Comparison of ENCODE assay signal across 8 cellular contexts in the genomic region with DNA sequence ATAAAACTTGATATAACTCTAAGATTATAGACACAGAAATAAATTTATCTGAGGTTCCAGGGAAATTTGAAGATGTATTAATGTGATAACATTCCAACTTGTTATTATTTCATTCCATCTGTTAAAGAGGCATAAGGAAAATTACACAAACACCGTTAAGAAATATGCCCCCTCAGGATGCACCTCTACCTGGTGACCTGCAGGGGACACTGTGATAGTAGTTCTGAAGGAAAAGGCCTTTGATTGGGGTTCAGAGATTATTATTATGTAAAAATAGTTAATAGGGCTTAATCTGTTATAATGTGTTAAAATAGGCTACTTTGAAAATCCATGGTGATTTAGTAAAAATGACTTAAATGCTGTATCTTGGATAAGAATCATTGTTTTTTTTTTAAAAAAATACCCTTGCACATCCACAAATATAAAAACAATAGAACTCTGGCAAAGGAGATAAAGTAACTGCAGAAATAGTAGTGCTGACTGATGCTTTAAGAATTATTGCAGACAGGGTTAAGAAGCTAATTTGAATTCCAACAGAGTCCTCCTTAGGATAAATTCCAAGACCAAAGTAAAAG. TPM values are rescaled to one million over a fixed set of nuclear protein-coding genes. Genes with fewer than 3 reads are reported as not detected.
DNase-seq lines count a peak whose midpoint lies in the region; ATAC-seq and FAIRE-seq lines count a peak whose summit lies in the region.

No MANE protein-coding gene starts in this region.

- ATAC-seq in GM19455 (IDR thresholded peaks at IDR 0.05; ENCODE audit: unreplicated experiment) = peak; percentile 79
- ATAC-seq in left lobe of liver = peak; percentile 36

- no peaks in the 10 kb centered on the region for H3K9me3 ChIP-seq in MG63

- H3K4me3 ChIP-seq in MG63 = no peak overlapping the region

- peak; percentile 2 for DNase-seq in NCI-H345 (lab: John Stamatoyannopoulos, UW)
- DNase-seq in NCI-H345 treated with DMSO at 0.1 percent for 48 hours (lab: John Stamatoyannopoulos, UW; ENCODE audit: unreplicated experiment) = no peak
- peak; percentile 19 for DNase-seq in HTR-8/SVneo (ENCODE audit: insufficient read length, low spot score)
- DNase-seq in amniotic epithelial cell (ENCODE audit: low read depth) = peak; percentile 46
- DNase-seq in left lobe of liver (ENCODE audit: low spot score) = no peak
- no peak for DNase-seq in MG63
- no peak for DNase-seq in NCI-H1092 treated with DMSO at 0.1 percent for 48 hours (lab: John Stamatoyannopoulos, UW)

- FAIRE-seq in HTR-8/SVneo (lab: Jason Lieb, UNC) = no peak

- no peaks in the 10 kb centered on the region for H3K36me3 ChIP-seq in MG63

- no peaks in the 10 kb centered on the region for H3K27me3 ChIP-seq in MG63

RNA-seq across cellular contexts. Expression of a gene that starts 6.1 kb away (rescaled TPM):
- 1.8 TPM for total RNA-seq in left lobe of liver
- total RNA-seq in MG63 (2014; rRNA removed; shearing (Covaris generic); ENCODE audit: low replicate concordance) = 1.7 and 2.4 TPM in 2 replicates

RNA-seq across cellular contexts. Expression of a gene that starts 35.1 kb away (rescaled TPM):
- total RNA-seq in left lobe of liver = 26.8 TPM
- 20.9 and 26.7 TPM in 2 replicates for total RNA-seq in MG63 (2014; rRNA removed; shearing (Covaris generic); ENCODE audit: low replicate concordance)

RNA-seq across cellular contexts. Expression of a gene that starts 35.3 kb away (rescaled TPM):
- 6.7 TPM for total RNA-seq in left lobe of liver
- total RNA-seq in MG63 (2014; rRNA removed; shearing (Covaris generic); ENCODE audit: low replicate concordance) = 4.4 and 6.7 TPM in 2 replicates

RNA-seq across cellular contexts. Expression of a gene that starts 44.9 kb away (rescaled TPM):
- total RNA-seq in left lobe of liver = 9.0 TPM
- total RNA-seq in MG63 (2014; rRNA removed; shearing (Covaris generic); ENCODE audit: low replicate concordance) = 0.16 TPM in 1 of 2 replicates, not detected in the other

Comparison
In these comparisons a context has a peak if more than half of its experiments do, and no peak if none do; other contexts are left out.
1. DNase-seq: peak in NCI-H345 (single experiment), HTR-8/SVneo (single experiment) and amniotic epithelial cell (single experiment); none in NCI-H345 treated with DMSO at 0.1 percent for 48 hours (single experiment), left lobe of liver (single experiment), MG63 (single experiment) and NCI-H1092 treated with DMSO at 0.1 percent for 48 hours (single experiment).